Comparison of ENCODE assay signal across 26 cellular contexts in the genomic region with DNA sequence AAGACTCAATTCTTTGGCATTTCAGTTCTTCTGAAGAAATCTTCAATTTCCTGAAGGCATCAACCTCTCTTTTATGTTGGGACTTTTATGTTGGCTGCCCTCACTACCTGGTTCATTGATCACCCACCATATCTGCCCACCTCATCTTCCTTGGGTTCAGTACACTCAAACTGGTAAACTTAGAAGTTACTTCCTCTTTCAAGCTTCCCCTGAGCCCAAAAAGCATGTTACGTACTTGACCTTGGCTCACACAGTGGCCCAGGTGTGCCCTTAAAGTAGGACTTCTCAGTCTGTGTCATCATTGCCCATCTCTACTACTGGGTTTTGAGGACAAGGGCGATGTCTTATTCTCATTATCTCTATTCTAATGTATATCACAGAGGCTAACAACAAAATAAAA.
DNase-seq lines count a peak whose midpoint lies in the region; ATAC-seq, FAIRE-seq and TF ChIP-seq lines count a peak whose summit lies in the region.
"Had no signal": no experiment of that assay in that cellular context is flagged by ENCODE, and none has a peak within 500 bp of the region (broad histone marks: within the 10 kb centered on the region; RNA-seq: fewer than 3 reads in every experiment).

No MANE protein-coding gene starts in this region.

- no peak overlapping the region for H3K9ac ChIP-seq in GM12878 (ENCODE audit: control insufficient read depth, insufficient read depth, low read length)

- 4% methylated on average over 2 of the region's 2 CpGs for WGBS in GM12878 (ENCODE audit: insufficient coverage, insufficient replicate concordance, low lambda C conversion rate, missing lambda C conversion rate)

- no peaks in the 10 kb centered on the region for H3K27me3 ChIP-seq in GM12878 (replicated peaks in 1 of 2; ENCODE audit: control insufficient read depth in 2 of 2, insufficient read depth in 2 of 2, low read length in 1 of 2)
- H3K27me3 ChIP-seq: esophagus muscularis mucosa, MG63, SJSA1 had no signal

- RAD21 ChIA-PET in GM12878 (lab: Charles Lee; ENCODE audit: unreplicated experiment), result no interaction called here

- no peaks in the 10 kb centered on the region for H3K79me2 ChIP-seq in GM12878 (ENCODE audit: control insufficient read depth, insufficient read depth, low read length)

- TF ChIP-seq POLR2A in GM12878 (IDR thresholded peaks at IDR 0.05; ENCODE audit: low read depth, low read length), result no peak

- CTCF ChIA-PET in GM12878 (lab: Yijun Ruan, JAX), result no interaction called here

- H4K20me1 ChIP-seq in GM12878 (ENCODE audit: control insufficient read depth, insufficient read depth), result no peaks in the 10 kb centered on the region

- no TSS peak for BruUV-seq in GM12878 (replicated peaks; lab: Mats Ljungman, UMichigan)

- H3K4me2 ChIP-seq in GM12878 (ENCODE audit: control insufficient read depth, insufficient read depth), result no peak overlapping the region

- TF ChIP-seq RAD21 in GM12878 (IDR thresholded peaks at IDR 0.05; ENCODE audit: insufficient read depth, low read depth, low read length), result no peak

- no peaks in the 10 kb centered on the region for H3K4me1 ChIP-seq in GM12878 (ENCODE audit: control insufficient read depth, insufficient read depth, low read length)
- H3K4me1 ChIP-seq: SJSA1 had no signal

- SMC1A ChIA-PET in GM12878 (lab: Charles Lee; ENCODE audit: uncharacterized antibody, unreplicated experiment), result interaction anchor here (1.0 kb wide), 1 partner anchor 19 kb away, joined by 3 read pairs; no protein-coding TSS in a partner anchor

- H3K9me3 ChIP-seq in GM12878 (replicated peaks; ENCODE audit: control insufficient read depth, insufficient read depth, low read length), result no peaks in the 10 kb centered on the region
- H3K9me3 ChIP-seq: esophagus muscularis mucosa, MG63, SJSA1 had no signal

- no peak overlapping the region for H3K27ac ChIP-seq in GM12878 (ENCODE audit: control insufficient read depth, insufficient read depth)
- H3K27ac ChIP-seq: esophagus muscularis mucosa, SJSA1, WERI-Rb-1 had no signal

- no peaks in the 10 kb centered on the region for H3K27me3 Mint-ChIP-seq in type B pancreatic cell
- H3K27me3 Mint-ChIP-seq: activated naive CD8-positive, alpha-beta T cell had no signal

- no peaks in the 10 kb centered on the region for H3K36me3 Mint-ChIP-seq in type B pancreatic cell
- H3K36me3 Mint-ChIP-seq: activated naive CD8-positive, alpha-beta T cell; CD4-positive, alpha-beta memory T cell had no signal

- no peak overlapping the region for H3K4me3 ChIP-seq in GM12878
- H3K4me3 ChIP-seq: esophagus muscularis mucosa, MG63, SJSA1 had no signal

- no peak for TF ChIP-seq EP300 in GM12878 (IDR thresholded peaks at IDR 0.05; ENCODE audit: borderline replicate concordance in 1 of 2, control insufficient read depth in 1 of 2, low read depth in 2 of 2, low read length in 2 of 2)

- peak; percentile 69 for ATAC-seq in GM18867 (IDR thresholded peaks at IDR 0.05; ENCODE audit: unreplicated experiment)
- ATAC-seq in GM21576 (IDR thresholded peaks at IDR 0.05; ENCODE audit: unreplicated experiment), result peak; percentile 52
- peak; percentile 56 for ATAC-seq in HG03139 (IDR thresholded peaks at IDR 0.05; ENCODE audit: unreplicated experiment)
- ATAC-seq in GM12878, result peak; percentile 84
- ATAC-seq: activated CD8-positive, alpha-beta T cell treated with anti-CD3 and anti-CD28 coated beads for 36 hours; T-helper 17 cell had no signal

- no peaks in the 10 kb centered on the region for H3K9me3 Mint-ChIP-seq in type B pancreatic cell
- H3K9me3 Mint-ChIP-seq: activated CD8-positive, alpha-beta T cell treated with anti-CD3 and anti-CD28 coated beads for 36 hours; activated T-cell treated with anti-CD3 and anti-CD28 coated beads, Interleukin-2, amount 50 U/mL, for 24 hours had no signal

- FAIRE-seq in GM12878 (lab: Jason Lieb, UNC), result no peak

- no peak overlapping the region for H3K27ac Mint-ChIP-seq in type B pancreatic cell
- H3K27ac Mint-ChIP-seq: activated CD8-positive, alpha-beta T cell treated with anti-CD3 and anti-CD28 coated beads for 36 hours; activated naive CD8-positive, alpha-beta T cell; activated T-cell treated with anti-CD3 and anti-CD28 coated beads, Interleukin-2, amount 50 U/mL, for 24 hours; CD4-positive, alpha-beta memory T cell; T-helper 17 cell had no signal

- no peak overlapping the region for H2AFZ ChIP-seq in GM12878 (ENCODE audit: control insufficient read depth, low read depth, low read length)

- no peak for DNase-seq in GM12878 (ENCODE audit: low read depth, low spot score)
- DNase-seq in COLO829 (ENCODE audit: low spot score), result no peak
- no peak for DNase-seq in type B pancreatic cell (ENCODE audit: extremely low spot score, unreplicated experiment)
- DNase-seq in KG1 (lab: John Stamatoyannopoulos, UW), result no peak
- DNase-seq in GF-D8 (lab: John Stamatoyannopoulos, UW), result no peak
- DNase-seq: activated CD8-positive, alpha-beta T cell treated with anti-CD3 and anti-CD28 coated beads for 36 hours; activated T-cell treated with anti-CD3 and anti-CD28 coated beads, Interleukin-2, amount 50 U/mL, for 24 hours; CD4-positive, alpha-beta memory T cell; cerebellar nuclear complex; DMS79; effector memory CD4-positive, alpha-beta T cell; GOT3; kidney glomerular epithelial cell; MG63; NCI-H1694; NCI-H2227 treated with DMSO at 0.1 percent for 48 hours; NCI-H774; occipital lobe; T-helper 17 cell; WERI-Rb-1 had no signal

- intact Hi-C loops in GM12878 (cut with micrococcal nuclease; ENCODE audit: unreplicated experiment), result no loop called here

- no peak overlapping the region for H3K4me3 Mint-ChIP-seq in type B pancreatic cell
- H3K4me3 Mint-ChIP-seq: activated CD8-positive, alpha-beta T cell treated with anti-CD3 and anti-CD28 coated beads for 36 hours; activated naive CD8-positive, alpha-beta T cell; activated T-cell treated with anti-CD3 and anti-CD28 coated beads, Interleukin-2, amount 50 U/mL, for 24 hours; CD4-positive, alpha-beta memory T cell; T-helper 17 cell had no signal

- no peaks in the 10 kb centered on the region for H3K4me1 Mint-ChIP-seq in type B pancreatic cell (ENCODE audit: unreplicated experiment)
- H3K4me1 Mint-ChIP-seq: T-helper 17 cell had no signal

- TF ChIP-seq CTCF in GM12878 (IDR thresholded peaks at IDR 0.05 in 2 of 3, conservative IDR thresholded peaks at IDR 0.05 in 1 of 3; ENCODE audit: control insufficient read depth in 2 of 3, extremely low read depth in 1 of 3, insufficient read depth in 1 of 3, low read depth in 3 of 3, low read length in 3 of 3) (no peak), type B pancreatic cell (conservative IDR thresholded peaks at IDR 0.05) (no peak)

- in situ Hi-C loops in GM12878 (cut with MboI), result no loop called here

- POLR2A ChIA-PET in GM12878 (lab: Charles Lee), result no interaction called here

- no peaks in the 10 kb centered on the region for H3K36me3 ChIP-seq in GM12878 (ENCODE audit: control insufficient read depth in 2 of 2, insufficient read depth in 2 of 2, low read length in 1 of 2)
- H3K36me3 ChIP-seq: esophagus muscularis mucosa, MG63, SJSA1, WERI-Rb-1 had no signal

TF ChIP-seq in GM12878, 131 proteins besides CTCF, POLR2A, EP300 and RAD21 (continues in another document):
- TF ChIP-seq BMI1 (IDR thresholded peaks at IDR 0.05; ENCODE audit: borderline replicate concordance) (no peak), ZNF384 (IDR thresholded peaks at IDR 0.05; ENCODE audit: borderline replicate concordance, low read depth, low read length) (no peak), HCFC1 (IDR thresholded peaks at IDR 0.05; ENCODE audit: low read length) (no peak), CUX1 (IDR thresholded peaks at IDR 0.05; ENCODE audit: insufficient replicate concordance, low read depth, low read length) (no peak)
- TF ChIP-seq, protein P1, sequence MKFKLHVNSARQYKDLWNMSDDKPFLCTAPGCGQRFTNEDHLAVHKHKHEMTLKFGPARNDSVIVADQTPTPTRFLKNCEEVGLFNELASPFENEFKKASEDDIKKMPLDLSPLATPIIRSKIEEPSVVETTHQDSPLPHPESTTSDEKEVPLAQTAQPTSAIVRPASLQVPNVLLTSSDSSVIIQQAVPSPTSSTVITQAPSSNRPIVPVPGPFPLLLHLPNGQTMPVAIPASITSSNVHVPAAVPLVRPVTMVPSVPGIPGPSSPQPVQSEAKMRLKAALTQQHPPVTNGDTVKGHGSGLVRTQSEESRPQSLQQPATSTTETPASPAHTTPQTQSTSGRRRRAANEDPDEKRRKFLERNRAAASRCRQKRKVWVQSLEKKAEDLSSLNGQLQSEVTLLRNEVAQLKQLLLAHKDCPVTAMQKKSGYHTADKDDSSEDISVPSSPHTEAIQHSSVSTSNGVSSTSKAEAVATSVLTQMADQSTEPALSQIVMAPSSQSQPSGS (IDR thresholded peaks at IDR 0.05; ENCODE audit: low read length), result no peak
